In the genomic region with DNA sequence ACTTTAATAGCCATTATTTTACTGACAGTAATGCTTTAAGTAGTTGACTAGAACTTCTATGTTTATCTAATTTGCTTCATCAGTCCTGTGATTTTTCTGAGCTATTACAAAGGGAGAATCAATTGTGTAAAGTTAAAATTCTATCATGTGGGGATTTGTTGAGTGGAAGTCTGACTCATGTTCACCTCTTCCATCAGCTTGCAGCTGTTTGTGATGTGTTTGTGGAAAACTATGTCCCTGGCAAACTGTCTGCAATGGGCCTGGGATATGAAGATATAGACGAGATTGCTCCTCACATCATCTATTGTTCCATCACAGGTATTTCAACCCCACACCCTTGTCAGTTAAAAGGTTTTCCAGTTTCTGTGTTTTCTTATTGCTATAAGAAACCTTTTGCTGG, we compare ENCODE assay signal across 18 cellular contexts. TPM values are rescaled to one million over a fixed set of nuclear protein-coding genes. Genes with fewer than 3 reads are reported as not detected.
DNase-seq lines count a peak whose midpoint lies in the region; ATAC-seq and TF ChIP-seq lines count a peak whose summit lies in the region.
"Had no signal": no experiment of that assay in that cellular context is flagged by ENCODE, and none has a peak within 500 bp of the region (broad histone marks: within the 10 kb centered on the region; RNA-seq: fewer than 3 reads in every experiment).

No MANE protein-coding gene starts in this region.

- peak overlapping the region; percentile 12 for H3K27ac ChIP-seq in mesenchymal stem cell (ENCODE audit: low read length, poor library complexity, severe bottlenecking)
- H3K27ac ChIP-seq: body of pancreas, neutrophil, SK-N-MC, uterus had no signal

- no peaks in the 10 kb centered on the region for H3K4me1 Mint-ChIP-seq in activated naive CD8-positive, alpha-beta T cell treated with anti-CD3 and anti-CD28 coated beads for 36 hours

- H2BK5ac ChIP-seq in mesenchymal stem cell (ENCODE audit: low read depth, low read length, poor library complexity, severe bottlenecking): no peak overlapping the region

- WGBS in mesenchymal stem cell: no CpG with 5 or more reads among the region's 1 CpG

- no peaks in the 10 kb centered on the region for H3K9me3 ChIP-seq in mesenchymal stem cell (ENCODE audit: control insufficient read depth, low read length)
- H3K9me3 ChIP-seq: body of pancreas, neutrophil, uterus had no signal

- no peak overlapping the region for H3K4me3 Mint-ChIP-seq in activated naive CD8-positive, alpha-beta T cell treated with anti-CD3 and anti-CD28 coated beads for 36 hours

- no peaks in the 10 kb centered on the region for H3K36me3 Mint-ChIP-seq in activated naive CD8-positive, alpha-beta T cell treated with anti-CD3 and anti-CD28 coated beads for 36 hours

- peaks cover 0 to 2% of the 10 kb centered on the region in 2 experiments for H3K36me3 ChIP-seq in mesenchymal stem cell (ENCODE audit: control insufficient read depth in 1 of 2, insufficient read depth in 2 of 2, low read depth in 1 of 2, low read length in 2 of 2)
- H3K36me3 ChIP-seq: neutrophil, uterus had no signal

- peak; percentile 39 for DNase-seq in AG09319 (ENCODE audit: extremely low read depth, low read depth)
- peak; percentile 11 for DNase-seq in M059J (ENCODE audit: low read depth)
- peak; percentile 57 for DNase-seq in epithelial cell of esophagus (ENCODE audit: low read depth)
- DNase-seq in mesenchymal stem cell: peak; percentile 70
- no peak for DNase-seq in activated naive CD8-positive, alpha-beta T cell treated with anti-CD3 and anti-CD28 coated beads for 36 hours
- DNase-seq in SK-N-DZ (ENCODE audit: low spot score): no peak
- DNase-seq in effector CD8-positive, alpha-beta T cell (lab: John Stamatoyannopoulos, UW): no peak
- DNase-seq: ACHN; activated effector memory CD4-positive, alpha-beta T cell treated with anti-CD3 and anti-CD28 coated beads, Interleukin-2, amount 50 U/mL, for 16 hours; body of pancreas; NCI-H2081; NCI-H526 treated with DMSO at 0.1 percent for 48 hours; right cardiac atrium; stimulated activated CD4-positive, alpha-beta T cell treated with anti-CD3 and anti-CD28 coated beads, Interleukin-1b, Interleukin-23, amount 100 ng/mL, for 48 hours; uterus had no signal

- H3K79me1 ChIP-seq in mesenchymal stem cell (replicated peaks; ENCODE audit: low read length, poor library complexity, severe bottlenecking): no peaks in the 10 kb centered on the region

- no peaks in the 10 kb centered on the region for H3K27me3 Mint-ChIP-seq in activated naive CD8-positive, alpha-beta T cell treated with anti-CD3 and anti-CD28 coated beads for 36 hours

- no peak overlapping the region for H2AFZ ChIP-seq in mesenchymal stem cell (ENCODE audit: low read depth, low read length)

- H2BK120ac ChIP-seq in mesenchymal stem cell (ENCODE audit: low read depth, low read length): no peak overlapping the region

- no peak overlapping the region for H3K18ac ChIP-seq in mesenchymal stem cell (ENCODE audit: low read depth in 1 of 2, low read length in 2 of 2)

- H2AK5ac ChIP-seq in mesenchymal stem cell (ENCODE audit: low read length, severe bottlenecking): no peak overlapping the region

- peaks cover 3% of the 10 kb centered on the region for H3K4me1 ChIP-seq in mesenchymal stem cell (ENCODE audit: control insufficient read depth, insufficient read depth, low read depth, low read length)
- H3K4me1 ChIP-seq: body of pancreas, uterus had no signal

- H3K9me3 Mint-ChIP-seq in activated naive CD8-positive, alpha-beta T cell treated with anti-CD3 and anti-CD28 coated beads for 36 hours: no peaks in the 10 kb centered on the region

- no peak overlapping the region for H4K91ac ChIP-seq in mesenchymal stem cell (ENCODE audit: low read length)

- H3K14ac ChIP-seq in mesenchymal stem cell (ENCODE audit: low read length in 2 of 2): no peak overlapping the region

- no peak overlapping the region for H3K23ac ChIP-seq in mesenchymal stem cell (ENCODE audit: low read length in 2 of 2)

- no peak overlapping the region for H2BK15ac ChIP-seq in mesenchymal stem cell (ENCODE audit: low read depth, poor library complexity, severe bottlenecking)

- TF ChIP-seq CTCF in AG09319 (IDR thresholded peaks at IDR 0.05; ENCODE audit: low read depth, low read length) (no peak), epithelial cell of esophagus (IDR thresholded peaks at IDR 0.05; ENCODE audit: insufficient read depth, low read depth, low read length, missing control alignments) (no peak)

- H3K4me3 ChIP-seq in epithelial cell of esophagus (ENCODE audit: low read length) (no peak overlapping the region), mesenchymal stem cell (ENCODE audit: insufficient read depth in 1 of 2, low read depth in 1 of 2, low read length in 2 of 2) (no peak overlapping the region)
- H3K4me3 ChIP-seq: body of pancreas, SK-N-MC, uterus had no signal

- no peak for ATAC-seq in GM18517 (IDR thresholded peaks at IDR 0.05; ENCODE audit: unreplicated experiment)
- ATAC-seq: body of pancreas, right cardiac atrium had no signal

- H3K27me3 ChIP-seq in mesenchymal stem cell (ENCODE audit: control insufficient read depth in 1 of 2, insufficient read depth in 1 of 2, low read length in 2 of 2): no peaks in the 10 kb centered on the region
- H3K27me3 ChIP-seq: body of pancreas, neutrophil, uterus had no signal

- H3K4me2 ChIP-seq in mesenchymal stem cell (ENCODE audit: low read length, poor library complexity, severe bottlenecking): no peak overlapping the region

- H3K27ac Mint-ChIP-seq in activated naive CD8-positive, alpha-beta T cell treated with anti-CD3 and anti-CD28 coated beads for 36 hours: no peak overlapping the region

- no peak overlapping the region for H4K8ac ChIP-seq in mesenchymal stem cell (ENCODE audit: low read length)

- H3K4ac ChIP-seq in mesenchymal stem cell (ENCODE audit: low read depth in 1 of 2, low read length in 2 of 2): no peak overlapping the region

- H2BK12ac ChIP-seq in mesenchymal stem cell (ENCODE audit: low read length in 2 of 2): no peak overlapping the region

- peak overlapping the region; percentile 48 for H3K9ac ChIP-seq in mesenchymal stem cell (ENCODE audit: low read length)

RNA-seq across cellular contexts. Expression of a gene that starts 59.9 kb away (rescaled TPM):
- total RNA-seq in M059J (2014; rRNA removed; shearing (Covaris generic)): 5.6 and 6.9 TPM in 2 replicates
- 9.5 TPM for polyA plus RNA-seq in mesenchymal stem cell (2013, experiment 1 of 2)
- 9.1 TPM for polyA plus RNA-seq in mesenchymal stem cell (2013, experiment 2 of 2)
- total RNA-seq in activated naive CD8-positive, alpha-beta T cell treated with anti-CD3 and anti-CD28 coated beads for 36 hours: 1 to 10 TPM; 2.3 to 2.9 TPM
- 5.0 and 23.7 TPM in 2 replicates for polyA plus RNA-seq in SK-N-DZ (2014; cell fraction: cytosol; rRNA removed)
- polyA plus RNA-seq in SK-N-DZ (2014; cell fraction: nucleus; rRNA removed): 3.6 and 3.7 TPM in 2 replicates

Comparison
In these comparisons a context has a peak if more than half of its experiments do, and no peak if none do; other contexts are left out.
1. DNase-seq: peak in AG09319 (single experiment), M059J (single experiment), epithelial cell of esophagus (single experiment) and mesenchymal stem cell (single experiment); none in activated naive CD8-positive, alpha-beta T cell treated with anti-CD3 and anti-CD28 coated beads for 36 hours (single experiment), SK-N-DZ (single experiment) and effector CD8-positive, alpha-beta T cell (single experiment).